ENCODE assay signal across 22 cellular contexts in genomic region chr6:150915868-150916267, GRCh38. TPM values are rescaled to one million over a fixed set of nuclear protein-coding genes. Genes with fewer than 3 reads are reported as not detected.
DNase-seq lines count a peak whose midpoint lies in the region; ATAC-seq, FAIRE-seq and TF ChIP-seq lines count a peak whose summit lies in the region.
"Had no signal": no experiment of that assay in that cellular context is flagged by ENCODE, and none has a peak within 500 bp of the region (broad histone marks: within the 10 kb centered on the region; RNA-seq: fewer than 3 reads in every experiment).

No MANE protein-coding gene starts in this region.

- peak overlapping the region; percentile 47 for H3K27ac Mint-ChIP-seq in osteocyte (ENCODE audit: unreplicated experiment)
- H3K27ac Mint-ChIP-seq in activated CD4-positive, alpha-beta T cell treated with anti-CD3 and anti-CD28 coated beads, Interleukin-2, amount 10 ng/mL, durations not matched to agents 7 days and 5 days, result no peak overlapping the region
- H3K27ac Mint-ChIP-seq: activated naive CD8-positive, alpha-beta T cell treated with anti-CD3 and anti-CD28 coated beads, Interleukin-2, amount 50 U/mL, for 24 hours; naive thymus-derived CD8-positive, alpha-beta T cell had no signal

- H3K36me3 Mint-ChIP-seq in osteocyte (ENCODE audit: unreplicated experiment), result peaks cover 31% of the 10 kb centered on the region
- peaks cover 30% of the 10 kb centered on the region for H3K36me3 Mint-ChIP-seq in activated CD4-positive, alpha-beta T cell treated with anti-CD3 and anti-CD28 coated beads, Interleukin-2, amount 10 ng/mL, durations not matched to agents 7 days and 5 days (ENCODE audit: low read depth)

- peaks cover 10% of the 10 kb centered on the region for H3K4me1 Mint-ChIP-seq in osteocyte (ENCODE audit: unreplicated experiment)
- no peaks in the 10 kb centered on the region for H3K4me1 Mint-ChIP-seq in activated CD4-positive, alpha-beta T cell treated with anti-CD3 and anti-CD28 coated beads, Interleukin-2, amount 10 ng/mL, durations not matched to agents 7 days and 5 days
- H3K4me1 Mint-ChIP-seq: activated naive CD8-positive, alpha-beta T cell treated with anti-CD3 and anti-CD28 coated beads, Interleukin-2, amount 50 U/mL, for 24 hours; naive thymus-derived CD8-positive, alpha-beta T cell had no signal

- DNase-seq in D721Med (ENCODE audit: insufficient read length, low spot score), result peak; percentile 43
- DNase-seq in ascending aorta (ENCODE audit: low spot score in 2 of 2), result peak in 1 of 2 donors; percentile 60
- DNase-seq in fibroblast of the conjunctiva (ENCODE audit: low read depth), result peak; percentile 60
- DNase-seq in osteocyte (ENCODE audit: extremely low spot score, unreplicated experiment), result no peak
- no peak for DNase-seq in NCI-H510A treated with DMSO at 0.1 percent for 48 hours (lab: John Stamatoyannopoulos, UW)
- no peak for DNase-seq in SK-N-DZ (ENCODE audit: low spot score)
- no peak for DNase-seq in activated CD4-positive, alpha-beta T cell treated with anti-CD3 and anti-CD28 coated beads, Interleukin-2, amount 10 ng/mL, durations not matched to agents 7 days and 5 days
- DNase-seq: activated naive CD8-positive, alpha-beta T cell treated with anti-CD3 and anti-CD28 coated beads, Interleukin-2, amount 50 U/mL, for 24 hours; Calu3; cerebellar nuclear complex; naive thymus-derived CD8-positive, alpha-beta T cell; NCI-H1417; NCI-H2171 treated with DMSO at 0.1 percent for 48 hours; NCI-H82; PC-9; posterior cingulate gyrus; stimulated activated CD4-positive, alpha-beta T cell treated with anti-CD3 and anti-CD28 coated beads, Interleukin-4, amount 100 ng/mL, for 4 hours; substantia nigra had no signal

- peak overlapping the region; percentile 67 to 71 for H3K27ac ChIP-seq in ascending aorta
- H3K27ac ChIP-seq: PC-9, SK-N-MC had no signal

- peaks cover 29 to 45% of the 10 kb centered on the region in 2 donors for H3K36me3 ChIP-seq in ascending aorta

- H3K27me3 Mint-ChIP-seq in osteocyte (ENCODE audit: unreplicated experiment), result no peaks in the 10 kb centered on the region
- H3K27me3 Mint-ChIP-seq in activated CD4-positive, alpha-beta T cell treated with anti-CD3 and anti-CD28 coated beads, Interleukin-2, amount 10 ng/mL, durations not matched to agents 7 days and 5 days, result no peaks in the 10 kb centered on the region
- H3K27me3 Mint-ChIP-seq: activated naive CD8-positive, alpha-beta T cell treated with anti-CD3 and anti-CD28 coated beads, Interleukin-2, amount 50 U/mL, for 24 hours; naive thymus-derived CD8-positive, alpha-beta T cell had no signal

- CTCF ChIA-PET in activated CD4-positive, alpha-beta T cell treated with anti-CD3 and anti-CD28 coated beads, Interleukin-2, amount 10 ng/mL, durations not matched to agents 7 days and 5 days (lab: Charles Lee), result no interaction called here

- no peak for ATAC-seq in HG02610 (IDR thresholded peaks at IDR 0.05; ENCODE audit: unreplicated experiment)
- ATAC-seq: activated naive CD8-positive, alpha-beta T cell treated with anti-CD3 and anti-CD28 coated beads, Interleukin-2, amount 50 U/mL, for 24 hours; naive thymus-derived CD8-positive, alpha-beta T cell had no signal

- H3K4me3 ChIP-seq in ascending aorta, result no peak overlapping the region
- H3K4me3 ChIP-seq: PC-9, SK-N-MC, smooth muscle cell had no signal

- TF ChIP-seq CTCF in D721Med (IDR thresholded peaks at IDR 0.05; ENCODE audit: insufficient read depth, missing control alignments) (no peak), ascending aorta (IDR thresholded peaks at IDR 0.05) (no peak), osteocyte (IDR thresholded peaks at IDR 0.05) (no peak)

- intact Hi-C loops in ascending aorta (cut with DNase I), result no loop called here

- FAIRE-seq in D721Med (lab: Jason Lieb, UNC), result peak; percentile 76
- FAIRE-seq: endometrium had no signal

- H3K9me3 Mint-ChIP-seq in osteocyte (ENCODE audit: unreplicated experiment), result peaks cover 3% of the 10 kb centered on the region
- H3K9me3 Mint-ChIP-seq in activated CD4-positive, alpha-beta T cell treated with anti-CD3 and anti-CD28 coated beads, Interleukin-2, amount 10 ng/mL, durations not matched to agents 7 days and 5 days, result peaks cover 3% of the 10 kb centered on the region
- H3K9me3 Mint-ChIP-seq: activated naive CD8-positive, alpha-beta T cell treated with anti-CD3 and anti-CD28 coated beads, Interleukin-2, amount 50 U/mL, for 24 hours had no signal

- H3K4me3 Mint-ChIP-seq in osteocyte (ENCODE audit: unreplicated experiment), result no peak overlapping the region
- no peak overlapping the region for H3K4me3 Mint-ChIP-seq in activated CD4-positive, alpha-beta T cell treated with anti-CD3 and anti-CD28 coated beads, Interleukin-2, amount 10 ng/mL, durations not matched to agents 7 days and 5 days
- H3K4me3 Mint-ChIP-seq: activated naive CD8-positive, alpha-beta T cell treated with anti-CD3 and anti-CD28 coated beads, Interleukin-2, amount 50 U/mL, for 24 hours; naive thymus-derived CD8-positive, alpha-beta T cell had no signal

- POLR2A ChIA-PET in activated CD4-positive, alpha-beta T cell treated with anti-CD3 and anti-CD28 coated beads, Interleukin-2, amount 10 ng/mL, durations not matched to agents 7 days and 5 days (lab: Charles Lee), result no interaction called here

- H3K4me1 ChIP-seq in ascending aorta, result peaks cover 0 to 3% of the 10 kb centered on the region in 2 donors

- no peaks in the 10 kb centered on the region for H3K9me3 ChIP-seq in ascending aorta

- H3K27me3 ChIP-seq in ascending aorta, result no peaks in the 10 kb centered on the region

RNA-seq across cellular contexts. Expression of gene MTHFD1L, which starts 50.4 kb away (rescaled TPM):
- total RNA-seq in ascending aorta (10.4 TPM), osteocyte (63.2 and 67.0 TPM in 2 replicates)
- polyA plus RNA-seq in SK-N-DZ (2014; cell fraction: cytosol; rRNA removed), result 29.4 and 30.7 TPM in 2 replicates
- polyA plus RNA-seq in SK-N-DZ (2014; cell fraction: nucleus; rRNA removed), result 16.4 and 17.8 TPM in 2 replicates
- total RNA-seq in activated CD4-positive, alpha-beta T cell treated with anti-CD3 and anti-CD28 coated beads, Interleukin-2, amount 10 ng/mL, durations not matched to agents 7 days and 5 days, result 10 to 100 TPM; 34.9 to 40.6 TPM

Comparison
In these comparisons a context has a peak if more than half of its experiments do, and no peak if none do; other contexts are left out.
1. DNase-seq: peak in D721Med (single experiment) and fibroblast of the conjunctiva (single experiment); none in osteocyte (single experiment), NCI-H510A treated with DMSO at 0.1 percent for 48 hours (single experiment), SK-N-DZ (single experiment) and activated CD4-positive, alpha-beta T cell treated with anti-CD3 and anti-CD28 coated beads, Interleukin-2, amount 10 ng/mL, durations not matched to agents 7 days and 5 days (single experiment).